Comparison of ENCODE assay signal across 17 cellular contexts in genomic region chr12:122738561-122738960, GRCh38. TPM values are rescaled to one million over a fixed set of nuclear protein-coding genes. Genes with fewer than 3 reads are reported as not detected.
"Had no signal": no experiment of that assay in that cellular context is flagged by ENCODE, and none has a peak within 500 bp of the region (broad histone marks: within the 10 kb centered on the region; RNA-seq: fewer than 3 reads in every experiment).

No MANE protein-coding gene starts in this region.

- H3K4me3 ChIP-seq: upper lobe of left lung had no signal

- ATAC-seq: activated CD8-positive, alpha-beta memory T cell treated with anti-CD3 and anti-CD28 coated beads, Interleukin-2, amount 10 ng/mL, durations not matched to agents 7 days and 5 days; T-cell had no signal

- H3K27ac ChIP-seq: upper lobe of left lung had no signal

- H3K4me1 ChIP-seq: upper lobe of left lung had no signal

- H3K36me3 ChIP-seq: upper lobe of left lung had no signal

- H3K9me3 ChIP-seq: upper lobe of left lung had no signal

- DNase-seq: activated CD4-positive, CD25-positive, alpha-beta regulatory T cell; activated CD8-positive, alpha-beta memory T cell treated with anti-CD3 and anti-CD28 coated beads, Interleukin-2, amount 10 ng/mL, durations not matched to agents 7 days and 5 days; activated T-cell treated with anti-CD3 and anti-CD28 coated beads, Interleukin-2, amount 50 U/mL, for 48 hours; cerebellar nuclear complex; dermis blood vessel endothelial cell; endodermal cell; erythroblast; hypothalamus; kidney glomerular epithelial cell; mesendoderm; nephron progenitor cell; stimulated activated CD4-positive, alpha-beta T cell treated with anti-CD3 and anti-CD28 coated beads, Interleukin-12 subunit alpha, Interleukin-12 subunit beta, amount 100 ng/mL, for 4 hours; stimulated activated naive CD4-positive, alpha-beta T cell; T-cell; T1000; upper lobe of left lung had no signal

- H3K27me3 ChIP-seq: upper lobe of left lung had no signal

RNA-seq across cellular contexts. Expression of gene HCAR1, which starts 7.9 kb away (rescaled TPM):
- total RNA-seq: dermis blood vessel endothelial cell had no signal

RNA-seq across cellular contexts. Expression of gene HCAR3, which starts 21.9 kb away (rescaled TPM):
- total RNA-seq: dermis blood vessel endothelial cell, endodermal cell, osteocyte, T-cell had no signal

RNA-seq across cellular contexts. Expression of gene HCAR2, which starts 35.4 kb away (rescaled TPM):
- total RNA-seq: activated CD8-positive, alpha-beta memory T cell treated with anti-CD3 and anti-CD28 coated beads, Interleukin-2, amount 10 ng/mL, durations not matched to agents 7 days and 5 days; dermis blood vessel endothelial cell; endodermal cell; osteocyte had no signal
